ENCODE assay signal across 12 cellular contexts in the genomic region with DNA sequence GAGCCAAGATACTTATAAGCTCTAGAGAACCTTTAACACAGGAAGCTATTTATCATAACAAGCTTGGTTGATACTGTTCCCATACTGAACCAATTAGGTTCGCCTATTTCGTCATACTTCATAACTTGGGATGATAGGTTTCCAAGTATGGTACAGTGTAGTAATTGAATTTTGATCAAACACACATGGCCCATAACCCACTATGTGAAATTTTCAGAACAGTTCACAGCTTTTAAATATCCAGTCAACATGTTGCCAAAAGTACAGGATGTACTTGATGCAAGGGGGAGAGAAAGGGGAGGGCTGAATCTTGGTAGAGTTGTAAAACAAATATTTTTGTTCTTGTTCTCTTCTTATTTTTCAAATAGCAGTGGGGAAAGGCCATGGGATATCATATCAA.
DNase-seq lines count a peak whose midpoint lies in the region; ATAC-seq and TF ChIP-seq lines count a peak whose summit lies in the region.
"Had no signal": no experiment of that assay in that cellular context is flagged by ENCODE, and none has a peak within 500 bp of the region (broad histone marks: within the 10 kb centered on the region; RNA-seq: fewer than 3 reads in every experiment).

No MANE protein-coding gene starts in this region.

- no peak for TF ChIP-seq POLR2A in IMR-90 (IDR thresholded peaks at IDR 0.05; ENCODE audit: low read depth, low read length)

- H3K18ac ChIP-seq in IMR-90 (ENCODE audit: low read depth, low read length): no peak overlapping the region

- H4K91ac ChIP-seq in IMR-90 (ENCODE audit: insufficient read depth, low read depth, low read length): no peak overlapping the region

- H3K9me1 ChIP-seq in IMR-90 (ENCODE audit: insufficient read depth, low read length): no peaks in the 10 kb centered on the region

- H3K9me3 ChIP-seq in IMR-90 (ENCODE audit: control insufficient read depth, insufficient read depth, low read length): no peaks in the 10 kb centered on the region
- no peaks in the 10 kb centered on the region for H3K9me3 ChIP-seq in liver (ENCODE audit: control insufficient read depth in 4 of 4, low read length in 3 of 4)
- H3K9me3 ChIP-seq in tibial artery: no peaks in the 10 kb centered on the region

- dilution Hi-C loops in IMR-90 (cut with HindIII; ENCODE audit: low sequenced_read_pairs, unreplicated experiment): no loop called here

- no peak overlapping the region for H2BK15ac ChIP-seq in IMR-90 (ENCODE audit: low read depth, low read length)

- no peak overlapping the region for H2BK20ac ChIP-seq in IMR-90 (ENCODE audit: low read depth, low read length)

- no CpG with 5 or more reads among the region's 2 CpGs for WGBS in IMR-90 (ENCODE audit: extremely low coverage in 2 of 2, insufficient read length in 1 of 2), 2 experiments
- WGBS in liver: 84% methylated on average over 2 of the region's 2 CpGs

- no peak overlapping the region for H4K5ac ChIP-seq in IMR-90 (ENCODE audit: low read depth, low read length)

- no peak overlapping the region for H3K9ac ChIP-seq in IMR-90 (ENCODE audit: low read depth, low read length)
- H3K9ac ChIP-seq in liver (ENCODE audit: low read depth in 1 of 2, low read length in 2 of 2): no peak overlapping the region

- no peaks in the 10 kb centered on the region for H3K36me3 ChIP-seq in IMR-90 (ENCODE audit: control insufficient read depth, insufficient read depth, low read length)
- no peaks in the 10 kb centered on the region for H3K36me3 ChIP-seq in liver (ENCODE audit: control insufficient read depth in 4 of 4, insufficient read depth in 3 of 4, low read depth in 1 of 4, low read length in 3 of 4)
- no peaks in the 10 kb centered on the region for H3K36me3 ChIP-seq in tibial artery
- H3K36me3 ChIP-seq: brain microvascular endothelial cell had no signal

- ATAC-seq in IMR-90 (ENCODE audit: low read depth) (no peak), GM21528 (IDR thresholded peaks at IDR 0.05; ENCODE audit: low FRiP score, unreplicated experiment) (no peak), HG02798 (IDR thresholded peaks at IDR 0.05; ENCODE audit: poor library complexity, unreplicated experiment) (no peak)
- ATAC-seq: T-cell had no signal

- no peak overlapping the region for H2BK5ac ChIP-seq in IMR-90 (ENCODE audit: low read depth, low read length, poor library complexity, severe bottlenecking)

- no peak overlapping the region for H3K4ac ChIP-seq in IMR-90 (ENCODE audit: low read depth, low read length)

- CTCF ChIA-PET in IMR-90 (lab: Yijun Ruan, JAX): no interaction called here

- no peaks in the 10 kb centered on the region for H4K20me1 ChIP-seq in IMR-90 (ENCODE audit: insufficient read depth, low read length)

- no peak for DNase-seq in IMR-90
- DNase-seq in epidermal melanocyte (ENCODE audit: insufficient read length, low spot score): peak; percentile 40
- peak in 1 of 2 donors; percentile 31 for DNase-seq in tibial artery
- no peak for DNase-seq in cerebellar cortex (ENCODE audit: low spot score)
- no peak for DNase-seq in DMS53 (lab: John Stamatoyannopoulos, UW)
- DNase-seq: activated CD4-positive, alpha-beta T cell treated with anti-CD3 and anti-CD28 coated beads for 4 hours; brain microvascular endothelial cell; retina; T-cell had no signal

- no peak overlapping the region for H3K4me2 ChIP-seq in IMR-90 (ENCODE audit: low read depth, low read length)

- H2AK5ac ChIP-seq in IMR-90 (ENCODE audit: low read depth, low read length): no peak overlapping the region

- intact Hi-C loops in IMR-90 (cut with micrococcal nuclease) (no loop called here), tibial artery (cut with DNase I; ENCODE audit: low total_unique reads) (no loop called here)

- H3K4me1 ChIP-seq in IMR-90 (ENCODE audit: control insufficient read depth, insufficient read depth, low read length): no peaks in the 10 kb centered on the region
- no peaks in the 10 kb centered on the region for H3K4me1 ChIP-seq in liver (ENCODE audit: control insufficient read depth in 4 of 4, insufficient read depth in 4 of 4, low read length in 3 of 4)
- H3K4me1 ChIP-seq in tibial artery: peaks cover 0 to 63% (median 34%) of the 10 kb centered on the region in 4 donors

- H3K79me1 ChIP-seq in IMR-90 (ENCODE audit: low read depth in 1 of 2, low read length in 2 of 2): no peaks in the 10 kb centered on the region

- no peaks in the 10 kb centered on the region for H3K27me3 ChIP-seq in IMR-90 (ENCODE audit: control insufficient read depth, insufficient read depth, low read length)
- no peaks in the 10 kb centered on the region for H3K27me3 ChIP-seq in liver (ENCODE audit: control insufficient read depth in 4 of 4, insufficient read depth in 4 of 4, low read length in 3 of 4)
- no peaks in the 10 kb centered on the region for H3K27me3 ChIP-seq in tibial artery
- H3K27me3 ChIP-seq: brain microvascular endothelial cell had no signal

- H2AK9ac ChIP-seq in IMR-90 (replicated peaks; ENCODE audit: low read depth, low read length, poor library complexity): no peak overlapping the region

- TF ChIP-seq CTCF in IMR-90 (conservative IDR thresholded peaks at IDR 0.05; ENCODE audit: low read depth, low read length) (no peak), liver (IDR thresholded peaks at IDR 0.05; ENCODE audit: low read depth, low read length, missing input control) (no peak), tibial artery (IDR thresholded peaks at IDR 0.05) (no peak)

- H3K23ac ChIP-seq in IMR-90 (ENCODE audit: low read depth, low read length): no peak overlapping the region

- no peak overlapping the region for H3K27ac ChIP-seq in IMR-90 (ENCODE audit: insufficient read depth, low read length)
- H3K27ac ChIP-seq in liver (ENCODE audit: low read depth in 1 of 2, low read length in 2 of 2): no peak overlapping the region
- H3K27ac ChIP-seq in tibial artery: peak overlapping the region; percentile 84 to 90
- H3K27ac ChIP-seq: brain microvascular endothelial cell had no signal

- TF ChIP-seq RAD21 in IMR-90 (IDR thresholded peaks at IDR 0.05; ENCODE audit: low read length): no peak
- TF ChIP-seq RAD21 in liver (IDR thresholded peaks at IDR 0.05): peak; percentile 8 to 20

- H2AFZ ChIP-seq in IMR-90 (replicated peaks; ENCODE audit: low read length, poor library complexity): no peak overlapping the region

- H4K8ac ChIP-seq in IMR-90 (ENCODE audit: low read depth in 2 of 2, low read length in 2 of 2): no peak overlapping the region

- in situ Hi-C loops in IMR-90 (cut with MboI; ENCODE audit: low sequenced_read_pairs): no loop called here

- BruUV-seq in IMR-90 (replicated peaks; lab: Mats Ljungman, UMichigan): no TSS peak

- H3K56ac ChIP-seq in IMR-90 (ENCODE audit: extremely low read depth, insufficient read depth, low read length): no peak overlapping the region

- H2BK120ac ChIP-seq in IMR-90 (ENCODE audit: low read depth, low read length): no peak overlapping the region

- no peak overlapping the region for H3K14ac ChIP-seq in IMR-90 (replicated peaks; ENCODE audit: low read depth, low read length)

- H3K4me3 ChIP-seq in IMR-90 (ENCODE audit: insufficient read depth, low read depth, low read length) (no peak overlapping the region), liver (ENCODE audit: low read depth in 1 of 3, low read length in 3 of 3) (no peak overlapping the region), tibial artery (no peak overlapping the region)

- POLR2A ChIA-PET in IMR-90 (lab: Charles Lee; ENCODE audit: unreplicated experiment): no interaction called here

TF ChIP-seq in IMR-90, 13 proteins besides CTCF, POLR2A, EP300 and RAD21:
- TF ChIP-seq CEBPB (IDR thresholded peaks at IDR 0.05; ENCODE audit: low read depth, low read length) (peak; percentile 50; the same call in 1 of the 2 replicates), MAZ (IDR thresholded peaks at IDR 0.05; ENCODE audit: borderline replicate concordance, low read depth, low read length) (no peak)

TF ChIP-seq in liver, 16 proteins besides CTCF, POLR2A, EP300 and RAD21:
- no peak for TF ChIP-seq FOXA1 (IDR thresholded peaks at IDR 0.05)
- TF ChIP-seq, protein P1, sequence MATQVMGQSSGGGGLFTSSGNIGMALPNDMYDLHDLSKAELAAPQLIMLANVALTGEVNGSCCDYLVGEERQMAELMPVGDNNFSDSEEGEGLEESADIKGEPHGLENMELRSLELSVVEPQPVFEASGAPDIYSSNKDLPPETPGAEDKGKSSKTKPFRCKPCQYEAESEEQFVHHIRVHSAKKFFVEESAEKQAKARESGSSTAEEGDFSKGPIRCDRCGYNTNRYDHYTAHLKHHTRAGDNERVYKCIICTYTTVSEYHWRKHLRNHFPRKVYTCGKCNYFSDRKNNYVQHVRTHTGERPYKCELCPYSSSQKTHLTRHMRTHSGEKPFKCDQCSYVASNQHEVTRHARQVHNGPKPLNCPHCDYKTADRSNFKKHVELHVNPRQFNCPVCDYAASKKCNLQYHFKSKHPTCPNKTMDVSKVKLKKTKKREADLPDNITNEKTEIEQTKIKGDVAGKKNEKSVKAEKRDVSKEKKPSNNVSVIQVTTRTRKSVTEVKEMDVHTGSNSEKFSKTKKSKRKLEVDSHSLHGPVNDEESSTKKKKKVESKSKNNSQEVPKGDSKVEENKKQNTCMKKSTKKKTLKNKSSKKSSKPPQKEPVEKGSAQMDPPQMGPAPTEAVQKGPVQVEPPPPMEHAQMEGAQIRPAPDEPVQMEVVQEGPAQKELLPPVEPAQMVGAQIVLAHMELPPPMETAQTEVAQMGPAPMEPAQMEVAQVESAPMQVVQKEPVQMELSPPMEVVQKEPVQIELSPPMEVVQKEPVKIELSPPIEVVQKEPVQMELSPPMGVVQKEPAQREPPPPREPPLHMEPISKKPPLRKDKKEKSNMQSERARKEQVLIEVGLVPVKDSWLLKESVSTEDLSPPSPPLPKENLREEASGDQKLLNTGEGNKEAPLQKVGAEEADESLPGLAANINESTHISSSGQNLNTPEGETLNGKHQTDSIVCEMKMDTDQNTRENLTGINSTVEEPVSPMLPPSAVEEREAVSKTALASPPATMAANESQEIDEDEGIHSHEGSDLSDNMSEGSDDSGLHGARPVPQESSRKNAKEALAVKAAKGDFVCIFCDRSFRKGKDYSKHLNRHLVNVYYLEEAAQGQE (IDR thresholded peaks at IDR 0.05): no peak
- peak; percentile 71 for TF ChIP-seq SP1 (IDR thresholded peaks at IDR 0.05)
- peak; percentile 52 for TF ChIP-seq RXRA (IDR thresholded peaks at IDR 0.05)
- no peak for TF ChIP-seq HNF4G (IDR thresholded peaks at IDR 0.05)
- TF ChIP-seq NR2F2 (IDR thresholded peaks at IDR 0.05): peak; percentile 90
- TF ChIP-seq, protein P2, sequence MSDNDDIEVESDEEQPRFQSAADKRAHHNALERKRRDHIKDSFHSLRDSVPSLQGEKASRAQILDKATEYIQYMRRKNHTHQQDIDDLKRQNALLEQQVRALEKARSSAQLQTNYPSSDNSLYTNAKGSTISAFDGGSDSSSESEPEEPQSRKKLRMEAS (IDR thresholded peaks at IDR 0.05): peak; percentile 16
- TF ChIP-seq JUND (IDR thresholded peaks at IDR 0.05): no peak

Comparison
In these comparisons a context has a peak if more than half of its experiments do, and no peak if none do; other contexts are left out.
1. H3K27ac ChIP-seq: peak in tibial artery (2 of 2); none in IMR-90 (single experiment) and liver (0 of 2).